ENCODE assay signal across 27 cellular contexts in the genomic region with DNA sequence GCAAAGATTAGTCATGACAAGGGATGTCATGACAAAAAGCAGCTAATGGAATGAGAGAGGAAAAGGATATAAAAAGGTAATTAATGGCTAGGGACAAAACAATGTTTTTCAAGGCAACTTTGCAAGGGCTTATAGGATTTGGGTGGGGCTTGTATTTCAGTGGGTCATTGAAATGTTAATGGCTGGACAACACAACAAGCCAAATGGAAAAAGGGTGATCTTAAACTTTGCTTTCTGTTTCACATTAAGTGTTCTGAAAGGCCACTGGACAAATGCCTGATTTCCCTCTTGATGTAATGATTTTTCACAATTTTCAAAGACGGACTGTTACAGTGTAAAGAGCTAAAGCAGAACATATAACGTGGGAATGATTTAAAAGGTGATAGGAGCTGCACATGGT.
"Had no signal": no experiment of that assay in that cellular context is flagged by ENCODE, and none has a peak within 500 bp of the region (broad histone marks: within the 10 kb centered on the region; RNA-seq: fewer than 3 reads in every experiment).

No MANE protein-coding gene starts in this region.

- H3K27me3 ChIP-seq: adrenal gland, MG63, SJSA1 had no signal

- H3K27ac ChIP-seq: adrenal gland, SJSA1 had no signal

- DNase-seq: activated CD4-positive, alpha-beta memory T cell treated with anti-CD3 and anti-CD28 coated beads, Interleukin-2, amount 10 ng/mL, durations not matched to agents 7 days and 5 days; activated CD4-positive, alpha-beta T cell treated with anti-CD3 and anti-CD28 coated beads for 36 hours; activated CD4-positive, alpha-beta T cell treated with anti-CD3 and anti-CD28 coated beads, Interleukin-2, amount 50 U/mL, for 1 hour; activated gamma-delta T cell; activated naive CD4-positive, alpha-beta T cell treated with anti-CD3 and anti-CD28 coated beads, Interleukin-2, amount 10 ng/mL, durations not matched to agents 7 days and 5 days; activated naive CD8-positive, alpha-beta T cell treated with anti-CD3 and anti-CD28 coated beads for 36 hours; activated T-cell treated with anti-CD3 and anti-CD28 coated beads for 4 hours; activated T-cell treated with anti-CD3 and anti-CD28 coated beads, Interleukin-2, amount 50 U/mL, for 48 hours; anterior cingulate cortex; cerebellar nuclear complex; MG63; NCI-H1092 treated with DMSO at 0.1 percent for 48 hours; NCI-H1417 treated with DMSO at 0.1 percent for 48 hours; NCI-H1694; NCI-H2029; NCI-H345; NCI-H510A; NCI-H69; NK-92 treated with Interleukin-12 subunit alpha and Interleukin-12 subunit beta, amount 100 ng/mL, for 24 hours; SHP77; T-helper 17 cell; T-helper 9 cell had no signal

- H3K9me3 ChIP-seq: adrenal gland, MG63, SJSA1 had no signal

- ATAC-seq: activated CD4-positive, alpha-beta T cell treated with anti-CD3 and anti-CD28 coated beads for 36 hours; activated T-helper 17 cell treated with anti-CD3 and anti-CD28 coated beads, Interleukin-2, amount 50 U/mL, for 72 hours; T-helper 17 cell had no signal

- FAIRE-seq: RCC 7860, TTC549 had no signal

- H3K4me1 ChIP-seq: adrenal gland had no signal

- H3K36me3 ChIP-seq: adrenal gland, MG63, SJSA1 had no signal

- H3K4me3 ChIP-seq: adrenal gland, MG63, SJSA1 had no signal
